Comparison of ENCODE assay signal across 10 cellular contexts in genomic region chr19:14058182-14059092, GRCh38. TPM values are rescaled to one million over a fixed set of nuclear protein-coding genes. Genes with fewer than 3 reads are reported as not detected.
DNase-seq lines count a peak whose midpoint lies in the region; ATAC-seq lines count a peak whose summit lies in the region.
"Had no signal": no experiment of that assay in that cellular context is flagged by ENCODE, and none has a peak within 500 bp of the region (broad histone marks: within the 10 kb centered on the region; RNA-seq: fewer than 3 reads in every experiment).

No MANE protein-coding gene starts in this region.

- H3K9ac ChIP-seq in neuronal stem cell (ENCODE audit: low read depth, low read length, poor library complexity), result no peak overlapping the region

- no peak for DNase-seq in activated CD4-positive, alpha-beta memory T cell treated with anti-CD3 and anti-CD28 coated beads for 36 hours
- DNase-seq in activated CD4-positive, alpha-beta memory T cell treated with anti-CD3 and anti-CD28 coated beads, Interleukin-2, amount 10 ng/mL, durations not matched to agents 7 days and 5 days, result no peak
- no peak for DNase-seq in central memory CD8-positive, alpha-beta T cell (ENCODE audit: low spot score in 2 of 2)
- DNase-seq in neuronal stem cell (ENCODE audit: low spot score) (no peak), NCI-H748 (lab: John Stamatoyannopoulos, UW; ENCODE audit: unreplicated experiment) (no peak), HCEC 1CT (no peak)
- DNase-seq: body of pancreas; NK-92 treated with Interleukin-12 subunit alpha and Interleukin-12 subunit beta, amount 100 ng/mL, for 24 hours had no signal

- no peak overlapping the region for H3K27ac Mint-ChIP-seq in activated CD4-positive, alpha-beta memory T cell treated with anti-CD3 and anti-CD28 coated beads for 36 hours
- no peak overlapping the region for H3K27ac Mint-ChIP-seq in activated CD4-positive, alpha-beta memory T cell treated with anti-CD3 and anti-CD28 coated beads, Interleukin-2, amount 10 ng/mL, durations not matched to agents 7 days and 5 days
- H3K27ac Mint-ChIP-seq in central memory CD8-positive, alpha-beta T cell (ENCODE audit: low read depth), result no peak overlapping the region

- H3K4ac ChIP-seq in neuronal stem cell (ENCODE audit: low read length), result no peak overlapping the region

- CTCF ChIA-PET in activated CD4-positive, alpha-beta memory T cell treated with anti-CD3 and anti-CD28 coated beads for 36 hours (lab: Charles Lee), result interaction anchor here (0.6 to 5.6 kb wide), 31 partner anchors 12 to 1296 kb away, joined by 3 to 99 read pairs (median 5); partner anchors contain the start of genes ASF1B, IL27RA, MISP3 and NANOS3
- CTCF ChIA-PET in activated CD4-positive, alpha-beta memory T cell treated with anti-CD3 and anti-CD28 coated beads, Interleukin-2, amount 10 ng/mL, durations not matched to agents 7 days and 5 days (lab: Charles Lee), result interaction anchor here (0.6 to 6.1 kb wide), 29 partner anchors 9 to 446 kb away, joined by 3 to 86 read pairs (median 4); partner anchors contain the start of genes ASF1B, DCAF15, IL27RA and MISP3

- H3K27me3 Mint-ChIP-seq in activated CD4-positive, alpha-beta memory T cell treated with anti-CD3 and anti-CD28 coated beads for 36 hours, result peaks cover 15% of the 10 kb centered on the region
- peaks cover 34% of the 10 kb centered on the region for H3K27me3 Mint-ChIP-seq in activated CD4-positive, alpha-beta memory T cell treated with anti-CD3 and anti-CD28 coated beads, Interleukin-2, amount 10 ng/mL, durations not matched to agents 7 days and 5 days
- H3K27me3 Mint-ChIP-seq in central memory CD8-positive, alpha-beta T cell, result peaks cover 42% of the 10 kb centered on the region

- peak overlapping the region; percentile 65 for H3K4me2 ChIP-seq in neuronal stem cell (ENCODE audit: insufficient read depth, low read length, poor library complexity, severe bottlenecking)

- H2BK5ac ChIP-seq in neuronal stem cell (ENCODE audit: low read length), result no peak overlapping the region

- peaks cover 15% of the 10 kb centered on the region for H3K4me1 Mint-ChIP-seq in activated CD4-positive, alpha-beta memory T cell treated with anti-CD3 and anti-CD28 coated beads for 36 hours (ENCODE audit: low read depth)
- peaks cover 14% of the 10 kb centered on the region for H3K4me1 Mint-ChIP-seq in activated CD4-positive, alpha-beta memory T cell treated with anti-CD3 and anti-CD28 coated beads, Interleukin-2, amount 10 ng/mL, durations not matched to agents 7 days and 5 days
- H3K4me1 Mint-ChIP-seq in central memory CD8-positive, alpha-beta T cell, result peaks cover 27% of the 10 kb centered on the region

- H3K14ac ChIP-seq in neuronal stem cell (ENCODE audit: low read length), result no peak overlapping the region

- H3K9me3 Mint-ChIP-seq in activated CD4-positive, alpha-beta memory T cell treated with anti-CD3 and anti-CD28 coated beads for 36 hours, result no peaks in the 10 kb centered on the region
- H3K9me3 Mint-ChIP-seq in activated CD4-positive, alpha-beta memory T cell treated with anti-CD3 and anti-CD28 coated beads, Interleukin-2, amount 10 ng/mL, durations not matched to agents 7 days and 5 days, result no peaks in the 10 kb centered on the region
- no peaks in the 10 kb centered on the region for H3K9me3 Mint-ChIP-seq in central memory CD8-positive, alpha-beta T cell

- no peak overlapping the region for H4K91ac ChIP-seq in neuronal stem cell (ENCODE audit: low read depth, low read length, poor library complexity)

- no peak for ATAC-seq in central memory CD8-positive, alpha-beta T cell (replicated peaks; ENCODE audit: extremely low read depth, poor library complexity, severe bottlenecking)
- ATAC-seq: body of pancreas had no signal

- no peaks in the 10 kb centered on the region for H3K79me1 ChIP-seq in neuronal stem cell (ENCODE audit: low read depth, low read length)

- peaks cover 3 to 4% of the 10 kb centered on the region in 2 donors for H3K4me1 ChIP-seq in neuronal stem cell (ENCODE audit: control insufficient read depth in 2 of 2, insufficient read depth in 1 of 2, low read depth in 1 of 2, low read length in 2 of 2)
- H3K4me1 ChIP-seq: psoas muscle had no signal

- H2BK15ac ChIP-seq in neuronal stem cell (ENCODE audit: low read length), result no peak overlapping the region

- H3K36me3 Mint-ChIP-seq in activated CD4-positive, alpha-beta memory T cell treated with anti-CD3 and anti-CD28 coated beads for 36 hours, result no peaks in the 10 kb centered on the region
- peaks cover 3% of the 10 kb centered on the region for H3K36me3 Mint-ChIP-seq in activated CD4-positive, alpha-beta memory T cell treated with anti-CD3 and anti-CD28 coated beads, Interleukin-2, amount 10 ng/mL, durations not matched to agents 7 days and 5 days (ENCODE audit: low read depth)
- peaks cover 3% of the 10 kb centered on the region for H3K36me3 Mint-ChIP-seq in central memory CD8-positive, alpha-beta T cell (ENCODE audit: insufficient read depth)

- H3K36me3 ChIP-seq in neuronal stem cell (replicated peaks in 1 of 2; ENCODE audit: control insufficient read depth in 2 of 2, insufficient read depth in 2 of 2, low read length in 2 of 2), result no peaks in the 10 kb centered on the region

- H3K27ac ChIP-seq in neuronal stem cell (replicated peaks; ENCODE audit: low read length), result no peak overlapping the region
- H3K27ac ChIP-seq: body of pancreas, psoas muscle had no signal

- H2BK120ac ChIP-seq in neuronal stem cell (ENCODE audit: low read depth, low read length), result no peak overlapping the region

- H2AFZ ChIP-seq in neuronal stem cell (ENCODE audit: low read length), result peak overlapping the region; percentile 77

- H2BK12ac ChIP-seq in neuronal stem cell (ENCODE audit: low read length), result no peak overlapping the region

- peak overlapping the region; percentile 62 for H3K4me3 Mint-ChIP-seq in activated CD4-positive, alpha-beta memory T cell treated with anti-CD3 and anti-CD28 coated beads for 36 hours
- H3K4me3 Mint-ChIP-seq in activated CD4-positive, alpha-beta memory T cell treated with anti-CD3 and anti-CD28 coated beads, Interleukin-2, amount 10 ng/mL, durations not matched to agents 7 days and 5 days, result no peak overlapping the region
- H3K4me3 Mint-ChIP-seq in central memory CD8-positive, alpha-beta T cell, result peak overlapping the region; percentile 60

- peak overlapping the region; percentile 54 for H3K18ac ChIP-seq in neuronal stem cell (ENCODE audit: low read length)

- peak overlapping the region; percentile 0 for H3K23ac ChIP-seq in neuronal stem cell (ENCODE audit: low read depth, low read length, poor library complexity)

- H2AK5ac ChIP-seq in neuronal stem cell (ENCODE audit: low read depth, low read length), result peak overlapping the region; percentile 85

- no peak overlapping the region for H4K8ac ChIP-seq in neuronal stem cell (ENCODE audit: low read depth, low read length)

- peaks cover 0 to 28% (median 14%) of the 10 kb centered on the region in 3 experiments for H3K27me3 ChIP-seq in neuronal stem cell (ENCODE audit: control insufficient read depth in 3 of 3, insufficient read depth in 3 of 3, low read depth in 1 of 3, low read length in 3 of 3)
- H3K27me3 ChIP-seq: body of pancreas had no signal

- 100% methylated on average over 1 to 3 of the region's 17 CpGs for WGBS in neuronal stem cell (ENCODE audit: extremely low coverage in 2 of 2, insufficient read length in 2 of 2, insufficient replicate concordance in 1 of 2), 2 donors

- intact Hi-C loops in activated CD4-positive, alpha-beta memory T cell treated with anti-CD3 and anti-CD28 coated beads for 36 hours (cut with micrococcal nuclease), result loop anchor here (5.0 kb wide), 1 partner anchor 156 kb away; no protein-coding TSS in a partner anchor

- H3K4me3 ChIP-seq in neuronal stem cell (ENCODE audit: low read length in 2 of 2), result peak overlapping the region; percentile 40 to 77
- H3K4me3 ChIP-seq: body of pancreas had no signal

- H3K9me3 ChIP-seq in neuronal stem cell (replicated peaks in 1 of 2; ENCODE audit: control insufficient read depth in 2 of 2, insufficient read depth in 1 of 2, low read depth in 1 of 2, low read length in 2 of 2), result no peaks in the 10 kb centered on the region
- H3K9me3 ChIP-seq: body of pancreas, psoas muscle had no signal

- POLR2A ChIA-PET in activated CD4-positive, alpha-beta memory T cell treated with anti-CD3 and anti-CD28 coated beads for 36 hours (lab: Charles Lee), result no interaction called here
- POLR2A ChIA-PET in activated CD4-positive, alpha-beta memory T cell treated with anti-CD3 and anti-CD28 coated beads, Interleukin-2, amount 10 ng/mL, durations not matched to agents 7 days and 5 days (lab: Charles Lee), result interaction anchor here (0.9 to 1.7 kb wide), 6 partner anchors 8 to 78 kb away, joined by 3 to 5 read pairs (median 4); partner anchors contain the start of genes ASF1B and IL27RA

RNA-seq across cellular contexts. Expression of gene PALM3, which starts 3.4 kb away (rescaled TPM):
- not detected for total RNA-seq in activated CD4-positive, alpha-beta memory T cell treated with anti-CD3 and anti-CD28 coated beads for 36 hours
- total RNA-seq in activated CD4-positive, alpha-beta memory T cell treated with anti-CD3 and anti-CD28 coated beads, Interleukin-2, amount 10 ng/mL, durations not matched to agents 7 days and 5 days, result not detected
- 10.2 TPM for polyA plus RNA-seq in neuronal stem cell (2013, experiment 1 of 2)
- 10.4 TPM for polyA plus RNA-seq in neuronal stem cell (2013, experiment 2 of 2)
- total RNA-seq: psoas muscle had no signal

RNA-seq across cellular contexts. Expression of gene MISP3, which starts 14.1 kb away (rescaled TPM):
- 1 to 10 TPM; 2.4 to 2.5 TPM for total RNA-seq in activated CD4-positive, alpha-beta memory T cell treated with anti-CD3 and anti-CD28 coated beads for 36 hours
- total RNA-seq in activated CD4-positive, alpha-beta memory T cell treated with anti-CD3 and anti-CD28 coated beads, Interleukin-2, amount 10 ng/mL, durations not matched to agents 7 days and 5 days, result 1 to 10 TPM; 3.2 to 3.5 TPM
- polyA plus RNA-seq in neuronal stem cell (2013, experiment 1 of 2), result 1.6 TPM
- polyA plus RNA-seq in neuronal stem cell (2013, experiment 2 of 2), result 1.7 TPM

RNA-seq across cellular contexts. Expression of gene IL27RA, which starts 26.9 kb away (rescaled TPM):
- 10 to 100 TPM; 61.9 to 62.0 TPM for total RNA-seq in activated CD4-positive, alpha-beta memory T cell treated with anti-CD3 and anti-CD28 coated beads for 36 hours
- 10 to 100 TPM; 55.5 to 58.1 TPM for total RNA-seq in activated CD4-positive, alpha-beta memory T cell treated with anti-CD3 and anti-CD28 coated beads, Interleukin-2, amount 10 ng/mL, durations not matched to agents 7 days and 5 days
- polyA plus RNA-seq in neuronal stem cell (2013, experiment 1 of 2), result 4.8 TPM
- 4.3 TPM for polyA plus RNA-seq in neuronal stem cell (2013, experiment 2 of 2)

RNA-seq across cellular contexts. Expression of gene C19orf67, which starts 27.1 kb away (rescaled TPM):
- not detected for total RNA-seq in activated CD4-positive, alpha-beta memory T cell treated with anti-CD3 and anti-CD28 coated beads for 36 hours
- under 1 TPM in 1 of 2 experiments, not detected in 1; 0.35 TPM for total RNA-seq in activated CD4-positive, alpha-beta memory T cell treated with anti-CD3 and anti-CD28 coated beads, Interleukin-2, amount 10 ng/mL, durations not matched to agents 7 days and 5 days
- not detected for polyA plus RNA-seq in neuronal stem cell (2013, experiment 1 of 2)
- polyA plus RNA-seq in neuronal stem cell (2013, experiment 2 of 2), result not detected
- total RNA-seq: body of pancreas, M059J, psoas muscle had no signal
- polyA plus RNA-seq: psoas muscle had no signal

RNA-seq across cellular contexts. Expression of gene RLN3, which starts 30.5 kb away (rescaled TPM):
- not detected for total RNA-seq in activated CD4-positive, alpha-beta memory T cell treated with anti-CD3 and anti-CD28 coated beads for 36 hours
- not detected for total RNA-seq in activated CD4-positive, alpha-beta memory T cell treated with anti-CD3 and anti-CD28 coated beads, Interleukin-2, amount 10 ng/mL, durations not matched to agents 7 days and 5 days
- polyA plus RNA-seq in neuronal stem cell (2013, experiment 1 of 2), result not detected
- polyA plus RNA-seq in neuronal stem cell (2013, experiment 2 of 2), result not detected
- total RNA-seq: body of pancreas, M059J, psoas muscle had no signal
- polyA plus RNA-seq: psoas muscle had no signal
